Comparison of ENCODE assay signal across 8 cellular contexts in the genomic region with DNA sequence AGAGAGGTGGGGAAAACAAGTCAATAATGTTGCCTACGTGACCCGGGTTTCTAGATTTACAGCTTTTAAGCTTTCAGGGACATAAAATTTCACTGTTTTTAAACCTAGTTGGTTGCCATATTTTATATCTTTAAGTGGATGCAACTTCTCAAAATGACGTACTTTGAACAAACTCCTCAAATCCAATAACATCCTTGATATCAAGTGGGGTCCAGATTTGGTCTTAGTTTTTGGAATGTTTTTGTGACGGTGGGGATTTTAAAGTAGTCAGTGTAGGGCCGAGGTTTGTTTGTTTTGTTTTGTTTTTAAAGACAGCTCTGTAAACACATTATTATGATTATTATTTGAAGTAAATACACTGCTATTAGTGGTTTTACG. TPM values are rescaled to one million over a fixed set of nuclear protein-coding genes. Genes with fewer than 3 reads are reported as not detected.
DNase-seq lines count a peak whose midpoint lies in the region; ATAC-seq and TF ChIP-seq lines count a peak whose summit lies in the region.

No MANE protein-coding gene starts in this region.

- H3K4me3 ChIP-seq in RWPE2 (ENCODE audit: severe bottlenecking) (peak overlapping the region; percentile 54), fibroblast of lung (replicated peaks in 1 of 4; ENCODE audit: control extremely low read depth in 1 of 4, insufficient read depth in 1 of 4, low read depth in 3 of 4, low read length in 4 of 4) (peak overlapping the region; percentile 83 to 98 (median 91)), skin epidermis (peak overlapping the region; percentile 48 to 93 (median 81))

- intact Hi-C loops in left colon (cut with DNase I, micrococcal nuclease), result no loop called here

- no peaks in the 10 kb centered on the region for H3K36me3 ChIP-seq in RWPE2 (ENCODE audit: low read depth)
- H3K36me3 ChIP-seq in fibroblast of lung (ENCODE audit: control insufficient read depth, insufficient read depth, low read length), result no peaks in the 10 kb centered on the region

- ATAC-seq in RWPE2 (ENCODE audit: low read depth) (no peak), left colon (no peak)

- no peaks in the 10 kb centered on the region for H3K9me3 ChIP-seq in RWPE2 (ENCODE audit: severe bottlenecking)
- H3K9me3 ChIP-seq in fibroblast of lung (ENCODE audit: control insufficient read depth, insufficient read depth, low read depth, low read length), result no peaks in the 10 kb centered on the region

- H2AFZ ChIP-seq in fibroblast of lung (ENCODE audit: low read length), result peak overlapping the region; percentile 7

- H3K4me1 ChIP-seq in RWPE2 (ENCODE audit: insufficient read depth, poor library complexity, severe bottlenecking) (peaks cover 5% of the 10 kb centered on the region), fibroblast of lung (ENCODE audit: control insufficient read depth, extremely low read depth, insufficient read depth, low read length) (no peaks in the 10 kb centered on the region)

- DNase-seq in DMS79 treated with DMSO at 0.1 percent for 48 hours (lab: John Stamatoyannopoulos, UW) (peak; percentile 74), DMS79 (lab: John Stamatoyannopoulos, UW) (no peak), RWPE2 (ENCODE audit: low spot score) (no peak), fibroblast of lung (ENCODE audit: low read depth in 2 of 2) (no peak), cerebellar cortex (ENCODE audit: low spot score) (no peak), left colon (no peak)
- no peak for DNase-seq in stimulated activated CD4-positive, alpha-beta T cell treated with anti-CD3 and anti-CD28 coated beads, Interleukin-2, amount 100 ng/mL, for 24 hours

- H4K20me1 ChIP-seq in fibroblast of lung (ENCODE audit: control insufficient read depth, extremely low read depth, insufficient read depth, low read length), result no peaks in the 10 kb centered on the region

- peaks cover 60% of the 10 kb centered on the region for H3K79me2 ChIP-seq in fibroblast of lung (ENCODE audit: control insufficient read depth, insufficient read depth, low read length)

- H3K27me3 ChIP-seq in RWPE2 (ENCODE audit: insufficient read depth, poor library complexity, severe bottlenecking), result no peaks in the 10 kb centered on the region
- no peaks in the 10 kb centered on the region for H3K27me3 ChIP-seq in fibroblast of lung (ENCODE audit: control insufficient read depth, insufficient read depth, low read length)

- H3K4me2 ChIP-seq in fibroblast of lung (ENCODE audit: extremely low read depth, insufficient read depth, low read length), result peak overlapping the region; percentile 44

- peak overlapping the region; percentile 45 for H3K9ac ChIP-seq in fibroblast of lung (ENCODE audit: insufficient read depth, low read length)

- TF ChIP-seq CTCF in RWPE2 (IDR thresholded peaks at IDR 0.05; ENCODE audit: poor library complexity, severe bottlenecking), result no peak
- no peak for TF ChIP-seq CTCF in fibroblast of lung (conservative IDR thresholded peaks at IDR 0.05 in 1 of 2, IDR thresholded peaks at IDR 0.05 in 1 of 2; ENCODE audit: low read depth in 1 of 2, low read length in 2 of 2)

- H3K27ac ChIP-seq in RWPE2 (ENCODE audit: poor library complexity, severe bottlenecking), result peak overlapping the region; percentile 74
- H3K27ac ChIP-seq in fibroblast of lung (ENCODE audit: insufficient read depth, low read length), result peak overlapping the region; percentile 90
- peak overlapping the region in 20 of 21 experiments; percentile 25 to 99 (median 94) for H3K27ac ChIP-seq in skin epidermis

RNA-seq across cellular contexts. Expression of gene CDKN2C, which starts 0.5 kb away (rescaled TPM):
- 19.8 and 31.5 TPM in 2 replicates for total RNA-seq in fibroblast of lung
- 24.4 and 42.8 TPM in 2 replicates for polyA plus RNA-seq in fibroblast of lung
- 22.1 and 39.4 TPM in 2 replicates for polyA plus RNA-seq in fibroblast of lung (2012)
- polyA minus RNA-seq in fibroblast of lung (ENCODE audit: low replicate concordance), result 5.7 and 7.2 TPM in 2 replicates
- 1 to 10 TPM; 5.8 to 6.4 TPM for total RNA-seq in left colon

RNA-seq across cellular contexts. Expression of gene FAF1, which starts 10.4 kb away (rescaled TPM):
- total RNA-seq in fibroblast of lung (35.2 and 39.6 TPM in 2 replicates), left colon (10 to 100 TPM; 48.8 to 52.6 TPM)
- 40.0 and 41.6 TPM in 2 replicates for polyA plus RNA-seq in fibroblast of lung
- 54.3 and 64.6 TPM in 2 replicates for polyA plus RNA-seq in fibroblast of lung (2012)
- 9.7 and 14.9 TPM in 2 replicates for polyA minus RNA-seq in fibroblast of lung (ENCODE audit: low replicate concordance)
